23 cellular contexts compared by ENCODE assay signal in genomic region chr4:183383606-183384005, GRCh38.
"Had no signal": no experiment of that assay in that cellular context is flagged by ENCODE, and none has a peak within 500 bp of the region (broad histone marks: within the 10 kb centered on the region; RNA-seq: fewer than 3 reads in every experiment).

No MANE protein-coding gene starts in this region.

- H3K4me1 ChIP-seq: heart left ventricle, left lung, lower lobe of right lung, spleen, tibial nerve, uterus had no signal

- DNase-seq: heart left ventricle; hypothalamus; kidney; left colon; left lung; lower lobe of right lung; mammary epithelial cell; mesenchymal stem cell; naive thymus-derived CD8-positive, alpha-beta T cell; occipital lobe; ovary; right cardiac atrium; small intestine; spleen; stimulated activated CD4-positive, alpha-beta T cell treated with anti-CD3 and anti-CD28 coated beads, Interleukin-1b, Interleukin-23, amount 100 ng/mL, for 48 hours; stimulated activated CD4-positive, alpha-beta T cell treated with anti-CD3 and anti-CD28 coated beads, Interleukin-2, amount 100 ng/mL, for 48 hours; stimulated activated CD4-positive, alpha-beta T cell treated with anti-CD3 and anti-CD28 coated beads, Interleukin-4, amount 100 ng/mL, for 4 hours; stimulated activated naive B cell treated with anti-CD40 and anti-IgM and Interleukin-4, amounts not matched to agents 10 μg/mL and 1 μg/mL and 100 μg/mL, for 72 hours; substantia nigra; uterus had no signal

- ATAC-seq: heart left ventricle; left colon; left lung; naive thymus-derived CD8-positive, alpha-beta T cell; right cardiac atrium; sciatic nerve; stimulated activated naive B cell treated with anti-CD40 and anti-IgM and Interleukin-4, amounts not matched to agents 10 μg/mL and 1 μg/mL and 100 μg/mL, for 72 hours had no signal

- H3K9me3 ChIP-seq: lower lobe of right lung, ovary, uterus had no signal

- H3K27ac ChIP-seq: heart left ventricle, left lung, lower lobe of right lung, neutrophil, ovary, spleen, tibial nerve, uterus had no signal

- H3K4me3 ChIP-seq: heart left ventricle, left lung, lower lobe of right lung, ovary, spleen, tibial nerve, uterus had no signal

- H3K27me3 ChIP-seq: neutrophil, ovary, tibial nerve, uterus had no signal

- FAIRE-seq: kidney, small intestine had no signal

- H3K36me3 ChIP-seq: heart left ventricle, left lung, lower lobe of right lung, neutrophil, ovary, spleen, uterus had no signal
